ENCODE assay signal across 12 cellular contexts in genomic region chr14:63677891-63678379, GRCh38. TPM values are rescaled to one million over a fixed set of nuclear protein-coding genes. Genes with fewer than 3 reads are reported as not detected.
A peak's percentile ranks its signal among the peaks of the same experiment; 100 is the strongest.
DNase-seq lines count a peak whose midpoint lies in the region; ATAC-seq and TF ChIP-seq lines count a peak whose summit lies in the region.
"Had no signal": no experiment of that assay in that cellular context is flagged by ENCODE, and none has a peak within 500 bp of the region (broad histone marks: within the 10 kb centered on the region; RNA-seq: fewer than 3 reads in every experiment).

No MANE protein-coding gene starts in this region.

- intact Hi-C loops in heart right ventricle (cut with DNase I), result no loop called here

- in situ Hi-C loops in astrocyte of the spinal cord (cut with HindIII; ENCODE audit: low sequenced_read_pairs), result no loop called here

- no peaks in the 10 kb centered on the region for H3K4me1 ChIP-seq in heart right ventricle
- H3K4me1 ChIP-seq: left ventricle myocardium inferior, right atrium auricular region had no signal

- no peaks in the 10 kb centered on the region for H3K27me3 ChIP-seq in heart right ventricle
- H3K27me3 ChIP-seq: right atrium auricular region had no signal

- no peak overlapping the region for H3K27ac ChIP-seq in heart right ventricle
- H3K27ac ChIP-seq: left ventricle myocardium inferior, right atrium auricular region had no signal

- TF ChIP-seq CTCF in astrocyte of the spinal cord (IDR thresholded peaks at IDR 0.05; ENCODE audit: low read depth, low read length) (no peak), heart right ventricle (IDR thresholded peaks at IDR 0.05) (no peak)

- H3K36me3 ChIP-seq in heart right ventricle, result peaks cover 0 to 36% (median 0%) of the 10 kb centered on the region in 9 donors
- H3K36me3 ChIP-seq: right atrium auricular region had no signal

- ATAC-seq in HG02852 (IDR thresholded peaks at IDR 0.05; ENCODE audit: unreplicated experiment) (no peak), heart right ventricle (no peak)
- ATAC-seq: WTC11 had no signal

- WGBS in heart right ventricle, 2 donors, result 95 to 97% methylated on average over 3 of the region's 3 CpGs

- H3K9me3 ChIP-seq in heart right ventricle, result no peaks in the 10 kb centered on the region
- H3K9me3 ChIP-seq: left ventricle myocardium inferior, right atrium auricular region had no signal

- DNase-seq in AG20443 (ENCODE audit: low spot score) (peak; percentile 17), HS-27A (ENCODE audit: low read depth) (peak; percentile 17), astrocyte of the spinal cord (ENCODE audit: low read depth, low spot score) (peak; percentile 35), left kidney (ENCODE audit: low read depth, low spot score) (peak; percentile 55), DMS153 (lab: John Stamatoyannopoulos, UW) (no peak), heart right ventricle (no peak), SKM-1 treated with dmso at 0.1 percent for 144 hours (lab: John Stamatoyannopoulos, UW; ENCODE audit: unreplicated experiment) (no peak)
- DNase-seq: left ventricle myocardium inferior, NCI-H1417 had no signal

- H3K4me3 ChIP-seq in astrocyte of the spinal cord (ENCODE audit: low read depth, low read length) (no peak overlapping the region), heart right ventricle (no peak overlapping the region)
- H3K4me3 ChIP-seq: left ventricle myocardium inferior, right atrium auricular region had no signal

RNA-seq across cellular contexts. Expression of gene WDR89, which starts 36.3 kb away (rescaled TPM):
- 1 to 10 TPM; 5.5 to 6.9 (median 6.1) TPM for total RNA-seq in heart right ventricle
- 1 to 10 TPM; 3.6 to 4.0 TPM for polyA plus RNA-seq in heart right ventricle

RNA-seq across cellular contexts. Expression of gene SGPP1, which starts 49.9 kb away (rescaled TPM):
- 1 to 10 TPM; 4.0 to 9.0 (median 4.7) TPM for total RNA-seq in heart right ventricle
- 1 to 10 TPM; 4.4 to 6.5 TPM for polyA plus RNA-seq in heart right ventricle

Comparison
In these comparisons a context has a peak if more than half of its experiments do, and no peak if none do; other contexts are left out.
1. DNase-seq: peak in AG20443 (single experiment), HS-27A (single experiment), astrocyte of the spinal cord (single experiment) and left kidney (single experiment); none in DMS153 (single experiment), heart right ventricle (0 of 2) and SKM-1 treated with dmso at 0.1 percent for 144 hours (single experiment).